In the genomic region with DNA sequence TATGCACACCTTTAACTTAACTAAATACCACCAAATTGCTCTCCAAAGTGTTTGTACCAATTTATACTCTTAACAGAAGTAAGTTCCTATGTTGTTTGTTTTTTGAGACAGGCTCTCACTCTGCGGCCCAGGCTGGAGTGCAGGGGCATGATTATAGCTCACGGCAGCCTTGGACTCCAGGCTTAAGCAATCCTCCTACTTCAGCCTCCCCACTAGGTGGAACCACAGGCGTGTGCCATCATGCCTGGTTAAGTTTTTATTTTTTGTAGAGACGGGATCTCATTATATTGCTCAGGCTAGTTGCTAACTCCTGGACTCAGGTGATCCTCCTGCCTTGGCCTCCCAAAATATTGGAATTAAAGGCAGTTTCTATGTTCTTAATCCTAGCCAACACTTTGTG, we compare ENCODE assay signal across 14 cellular contexts. TPM values are rescaled to one million over a fixed set of nuclear protein-coding genes. Genes with fewer than 3 reads are reported as not detected.
DNase-seq lines count a peak whose midpoint lies in the region; ATAC-seq and TF ChIP-seq lines count a peak whose summit lies in the region.
"Had no signal": no experiment of that assay in that cellular context is flagged by ENCODE, and none has a peak within 500 bp of the region (broad histone marks: within the 10 kb centered on the region; RNA-seq: fewer than 3 reads in every experiment).

No MANE protein-coding gene starts in this region.

- peak overlapping the region; percentile 73 for H3K27ac ChIP-seq in left ventricle myocardium inferior (replicated peaks)
- peak overlapping the region; percentile 42 to 67 for H3K27ac ChIP-seq in tibial artery
- H3K27ac ChIP-seq: vagina had no signal

- H3K9me3 ChIP-seq in left ventricle myocardium inferior (replicated peaks) = no peaks in the 10 kb centered on the region
- H3K9me3 ChIP-seq in tibial artery = no peaks in the 10 kb centered on the region
- H3K9me3 ChIP-seq: HAP-1, spleen, vagina had no signal

- H3K4me1 ChIP-seq in left ventricle myocardium inferior (peaks cover 28% of the 10 kb centered on the region), tibial artery (peaks cover 0 to 46% (median 28%) of the 10 kb centered on the region in 4 donors)
- H3K4me1 ChIP-seq: HAP-1 had no signal

- H3K36me3 ChIP-seq in left ventricle myocardium inferior (no peaks in the 10 kb centered on the region), tibial artery (no peaks in the 10 kb centered on the region)
- H3K36me3 ChIP-seq: HAP-1, spleen, vagina had no signal

- ATAC-seq in left cardiac atrium = no peak
- ATAC-seq in GM21528 (IDR thresholded peaks at IDR 0.05; ENCODE audit: low FRiP score, unreplicated experiment) = no peak
- ATAC-seq: natural killer cell treated with Interleukin-12 subunit alpha and Interleukin-12 subunit beta and Interleukin-15 and Interleukin-18, amount 100 ng/mL, for 72 hours had no signal

- TF ChIP-seq CTCF in left ventricle myocardium inferior (IDR thresholded peaks at IDR 0.05; ENCODE audit: borderline replicate concordance) (no peak), choroid plexus epithelial cell (conservative IDR thresholded peaks at IDR 0.05; ENCODE audit: low read depth, low read length) (peak; percentile 43), tibial artery (IDR thresholded peaks at IDR 0.05) (no peak)

- intact Hi-C loops in left ventricle myocardium inferior (cut with micrococcal nuclease) = no loop called here
- intact Hi-C loops in left cardiac atrium (cut with DNase I) = no loop called here
- intact Hi-C loops in tibial artery (cut with DNase I; ENCODE audit: low total_unique reads) = no loop called here

- H3K27me3 ChIP-seq in left ventricle myocardium inferior (ENCODE audit: low read depth) (no peaks in the 10 kb centered on the region), tibial artery (no peaks in the 10 kb centered on the region)
- H3K27me3 ChIP-seq: spleen, vagina had no signal

- no peak for DNase-seq in left ventricle myocardium inferior
- DNase-seq in left cardiac atrium = no peak
- peak; percentile 54 for DNase-seq in NCI-H460 (ENCODE audit: extremely low read depth, low read depth)
- no peak for DNase-seq in choroid plexus epithelial cell (ENCODE audit: low read depth)
- DNase-seq in tibial artery = no peak
- DNase-seq in T1000 (lab: John Stamatoyannopoulos, UW) = no peak
- DNase-seq in NCI-H774 (lab: John Stamatoyannopoulos, UW) = no peak
- DNase-seq: caudate nucleus, GDM1, spleen had no signal

- H3K4me3 ChIP-seq in left ventricle myocardium inferior (no peak overlapping the region), choroid plexus epithelial cell (ENCODE audit: low read depth, low read length) (no peak overlapping the region), tibial artery (no peak overlapping the region)
- H3K4me3 ChIP-seq: HAP-1, spleen, vagina had no signal

RNA-seq across cellular contexts. Expression of gene NAB1, which starts 13.1 kb away (rescaled TPM):
- total RNA-seq in left ventricle myocardium inferior (30.2 TPM), left cardiac atrium (10 to 100 TPM; 38.5 to 39.7 TPM)
- total RNA-seq in NCI-H460 (2014; rRNA removed; shearing (Covaris generic)) = 29.5 and 31.8 TPM in 2 replicates
- 39.1 and 55.0 TPM in 2 replicates for polyA plus RNA-seq in NCI-H460 (2014; cell fraction: nucleus; rRNA removed)
